Comparison of ENCODE assay signal across 8 cellular contexts in genomic region chr12:106903241-106903950, GRCh38.
DNase-seq lines count a peak whose midpoint lies in the region.

No MANE protein-coding gene starts in this region.

- H3K4me3 ChIP-seq in HAP-1 (peak overlapping the region; percentile 11; the same call in 1 of the 2 replicates), endocrine pancreas (ENCODE audit: control insufficient read depth, insufficient read depth, low read length) (peak overlapping the region; percentile 30)

- H3K27me3 ChIP-seq in HAP-1 (ENCODE audit: low read depth) (no peaks in the 10 kb centered on the region; the same call in 1 of the 2 replicates), endocrine pancreas (ENCODE audit: control insufficient read depth, insufficient read depth, low read length) (no peaks in the 10 kb centered on the region)

- peaks cover 13% of the 10 kb centered on the region for H3K4me1 ChIP-seq in HAP-1
- no peaks in the 10 kb centered on the region for H3K4me1 ChIP-seq in endocrine pancreas (ENCODE audit: control insufficient read depth, insufficient read depth, low read length)

- peak; percentile 91 for DNase-seq in DMS53 (lab: John Stamatoyannopoulos, UW)
- DNase-seq in HAP-1 (ENCODE audit: low spot score in 2 of 2), result peak; percentile 69 to 93
- peak; percentile 41 for DNase-seq in NCI-H2107 (lab: John Stamatoyannopoulos, UW)
- DNase-seq in activated CD8-positive, alpha-beta memory T cell treated with anti-CD3 and anti-CD28 coated beads for 48 hours (ENCODE audit: low read depth in 2 of 3, low spot score in 2 of 3), result peak; percentile 35 to 54 (median 40)
- peak; percentile 47 for DNase-seq in midbrain (lab: John Stamatoyannopoulos, UW)
- DNase-seq in stimulated activated CD8-positive, alpha-beta memory T cell treated with anti-CD3 and anti-CD28 coated beads, Interleukin-2, amount 100 ng/mL, for 1 hour (ENCODE audit: low read depth in 2 of 2), result peak; percentile 35 to 57
- no peak for DNase-seq in middle frontal gyrus (ENCODE audit: extremely low spot score, low spot score)

- H3K36me3 ChIP-seq in HAP-1 (replicated peaks) (no peaks in the 10 kb centered on the region), endocrine pancreas (ENCODE audit: control insufficient read depth, insufficient read depth, low read length) (no peaks in the 10 kb centered on the region)

- in situ Hi-C loops in HAP-1 (cut with MboI; ENCODE audit: low sequenced_read_pairs), result no loop called here

- no peak overlapping the region for H3K9ac ChIP-seq in endocrine pancreas (ENCODE audit: control insufficient read depth, insufficient read depth, low read length)

- H3K9me3 ChIP-seq in HAP-1, result no peaks in the 10 kb centered on the region
- H3K9me3 ChIP-seq in endocrine pancreas (ENCODE audit: control insufficient read depth, low read length), result no peaks in the 10 kb centered on the region
